11 cellular contexts compared by ENCODE assay signal in the genomic region with DNA sequence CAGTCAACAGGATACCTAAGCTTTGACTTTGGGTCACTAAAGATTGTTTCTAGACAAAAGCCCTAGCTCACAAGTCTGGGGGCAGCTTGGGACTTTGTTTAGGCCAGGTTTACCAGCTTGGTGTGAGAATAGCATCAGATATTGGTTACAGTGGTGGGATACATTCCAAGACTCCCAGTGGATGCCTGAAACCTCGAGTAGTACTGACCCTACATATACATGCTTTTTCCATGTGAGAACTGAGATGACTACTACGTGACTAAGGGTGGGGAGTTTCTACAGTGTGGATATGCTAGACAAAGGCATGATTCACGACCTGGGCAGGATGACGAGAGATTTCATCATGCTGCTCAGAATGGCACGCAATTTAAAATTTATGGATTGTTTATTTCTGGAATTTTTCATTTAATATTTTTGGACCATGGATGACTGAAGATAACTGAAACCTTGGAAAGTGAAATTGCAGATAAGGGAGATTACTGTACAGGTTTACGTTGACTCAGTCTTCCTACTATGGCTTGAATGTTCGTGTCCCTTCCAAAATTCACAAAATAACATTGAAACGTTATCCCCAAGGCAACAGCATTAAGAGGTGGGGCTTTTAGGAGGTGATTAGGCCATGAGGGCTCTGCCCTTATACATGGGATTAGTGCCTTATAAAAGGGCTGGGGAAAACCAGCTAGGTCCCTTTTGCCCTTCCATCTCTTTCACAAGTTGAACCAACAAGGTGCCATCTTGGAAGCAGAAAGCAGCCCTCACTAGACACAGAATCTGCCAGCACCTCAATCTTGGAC. TPM values are rescaled to one million over a fixed set of nuclear protein-coding genes. Genes with fewer than 3 reads are reported as not detected.
DNase-seq lines count a peak whose midpoint lies in the region; ATAC-seq and TF ChIP-seq lines count a peak whose summit lies in the region.
"Had no signal": no experiment of that assay in that cellular context is flagged by ENCODE, and none has a peak within 500 bp of the region (broad histone marks: within the 10 kb centered on the region; RNA-seq: fewer than 3 reads in every experiment).

No MANE protein-coding gene starts in this region.

- H3K4me3 Mint-ChIP-seq in osteocyte (ENCODE audit: unreplicated experiment) = no peak overlapping the region

- DNase-seq in ELR (ENCODE audit: low read depth) (peak; percentile 98), OCI-M1 (lab: John Stamatoyannopoulos, UW) (peak; percentile 78), epithelial cell of esophagus (ENCODE audit: low read depth) (peak; percentile 99), osteocyte (ENCODE audit: extremely low spot score, unreplicated experiment) (no peak)
- DNase-seq in stimulated activated CD4-positive, alpha-beta T cell treated with anti-CD3 and anti-CD28 coated beads, Interleukin-2, amount 100 ng/mL, for 48 hours = no peak
- DNase-seq: activated naive CD4-positive, alpha-beta T cell treated with anti-CD3 and anti-CD28 coated beads, Interleukin-2, amount 50 U/mL, for 16 hours; pancreas; T-helper 9 cell had no signal

- no peak for ATAC-seq in GM21367 (IDR thresholded peaks at IDR 0.05; ENCODE audit: unreplicated experiment)
- no peak for ATAC-seq in HG02678 (IDR thresholded peaks at IDR 0.05; ENCODE audit: unreplicated experiment)
- no peak for ATAC-seq in GM19397 (IDR thresholded peaks at IDR 0.05; ENCODE audit: unreplicated experiment)

- H3K9me3 Mint-ChIP-seq in osteocyte (ENCODE audit: unreplicated experiment) = peaks cover 4% of the 10 kb centered on the region

- H3K4me1 Mint-ChIP-seq in osteocyte (ENCODE audit: unreplicated experiment) = peaks cover 70% of the 10 kb centered on the region

- H3K27ac Mint-ChIP-seq in osteocyte (ENCODE audit: unreplicated experiment) = peak overlapping the region; percentile 97

- TF ChIP-seq CTCF in epithelial cell of esophagus (IDR thresholded peaks at IDR 0.05; ENCODE audit: insufficient read depth, low read depth, low read length, missing control alignments) (no peak), osteocyte (IDR thresholded peaks at IDR 0.05) (no peak)

- no peaks in the 10 kb centered on the region for H3K27me3 Mint-ChIP-seq in osteocyte (ENCODE audit: unreplicated experiment)

- H3K36me3 Mint-ChIP-seq in osteocyte (ENCODE audit: unreplicated experiment) = no peaks in the 10 kb centered on the region

- no peak overlapping the region for H3K4me3 ChIP-seq in epithelial cell of esophagus (ENCODE audit: low read length)
- H3K4me3 ChIP-seq: pancreas had no signal

RNA-seq across cellular contexts. Expression of gene CTAGE1, which starts 50.2 kb away (rescaled TPM):
- total RNA-seq in osteocyte = not detected in 2 replicates
- total RNA-seq: pancreas had no signal

Comparison
In these comparisons a context has a peak if more than half of its experiments do, and no peak if none do; other contexts are left out.
1. DNase-seq: peak in ELR (single experiment), OCI-M1 (single experiment) and epithelial cell of esophagus (single experiment); none in osteocyte (single experiment) and stimulated activated CD4-positive, alpha-beta T cell treated with anti-CD3 and anti-CD28 coated beads, Interleukin-2, amount 100 ng/mL, for 48 hours (0 of 2).